ENCODE assay signal across 10 cellular contexts in the genomic region with DNA sequence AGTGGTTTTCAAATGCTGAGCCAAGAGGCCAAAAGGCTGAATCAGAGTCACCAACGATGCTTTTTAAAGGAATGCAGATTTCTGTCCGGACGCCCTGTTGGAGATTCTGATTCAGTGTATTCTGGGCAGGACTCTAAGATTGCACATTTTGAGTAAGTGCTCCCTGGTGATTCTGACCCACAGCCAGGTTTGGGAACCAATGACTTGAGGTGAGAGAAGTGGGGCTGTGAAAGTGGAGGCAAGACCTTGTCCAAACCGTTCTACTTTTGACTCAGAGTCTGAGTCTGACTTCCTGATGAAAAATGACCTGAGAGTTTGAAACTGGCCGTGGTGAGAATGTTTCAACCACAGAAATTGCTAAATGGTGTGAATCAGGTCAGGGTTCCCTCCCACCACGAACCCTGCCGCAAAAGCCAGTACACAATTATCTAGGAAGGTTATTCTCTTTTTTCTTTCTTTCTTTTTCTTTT.
A peak's percentile ranks its signal among the peaks of the same experiment; 100 is the strongest.
DNase-seq lines count a peak whose midpoint lies in the region; ATAC-seq and TF ChIP-seq lines count a peak whose summit lies in the region.
"Had no signal": no experiment of that assay in that cellular context is flagged by ENCODE, and none has a peak within 500 bp of the region (broad histone marks: within the 10 kb centered on the region; RNA-seq: fewer than 3 reads in every experiment).

No MANE protein-coding gene starts in this region.

- H3T11ph ChIP-seq in H9 (ENCODE audit: low read length) = no peak overlapping the region

- WGBS in H9 (ENCODE audit: extremely low coverage, insufficient read length, low lambda C conversion rate) = no CpG with 5 or more reads among the region's 7 CpGs

- no peak overlapping the region for H3K4me2 ChIP-seq in H9 (ENCODE audit: insufficient read depth, insufficient read length, low read length)

- no peaks in the 10 kb centered on the region for H3K27me3 Mint-ChIP-seq in H9 (ENCODE audit: low read depth)

- H3K4ac ChIP-seq in H9 (ENCODE audit: low read depth, low read length) = no peak overlapping the region

- H4K8ac ChIP-seq in H9 (replicated peaks; ENCODE audit: insufficient read length, low read depth, low read length) = no peak overlapping the region

- H3K36me3 Mint-ChIP-seq in H9 (ENCODE audit: insufficient read depth in 1 of 3, low read depth in 3 of 3) = no peaks in the 10 kb centered on the region

- H3K27me3 ChIP-seq in H9 (ENCODE audit: insufficient read depth, low read length) = no peaks in the 10 kb centered on the region

- H3K9me3 Mint-ChIP-seq in H9 = no peaks in the 10 kb centered on the region
- H3K9me3 Mint-ChIP-seq: activated T-cell treated with anti-CD3 and anti-CD28 coated beads, Interleukin-2, amount 50 U/mL, for 4 hours had no signal

- H3K27ac ChIP-seq in coronary artery = peak overlapping the region in 1 of 2 donors; percentile 72
- no peak overlapping the region for H3K27ac ChIP-seq in H9 (ENCODE audit: insufficient read length, low read depth, low read length)
- H3K27ac ChIP-seq: skin epidermis had no signal

- TF ChIP-seq CTCF in coronary artery (IDR thresholded peaks at IDR 0.05) (no peak), H9 (conservative IDR thresholded peaks at IDR 0.05) (no peak)

- no peaks in the 10 kb centered on the region for H4K20me1 ChIP-seq in H9 (ENCODE audit: control insufficient read depth, insufficient read depth, insufficient read length)

- H2BK20ac ChIP-seq in H9 (ENCODE audit: low read depth, low read length, poor library complexity, severe bottlenecking) = no peak overlapping the region

- H3K56ac ChIP-seq in H9 (ENCODE audit: insufficient read length, low read depth, low read length) = no peak overlapping the region

- H3K4me1 Mint-ChIP-seq in H9 = no peaks in the 10 kb centered on the region

- H3K9ac ChIP-seq in H9 (ENCODE audit: extremely low read depth, insufficient read length, low read length) = no peak overlapping the region

- H3K14ac ChIP-seq in H9 (ENCODE audit: insufficient read depth, low read length) = no peak overlapping the region

- H2BK15ac ChIP-seq in H9 (ENCODE audit: low read depth, low read length) = no peak overlapping the region

- H3K23ac ChIP-seq in H9 (ENCODE audit: insufficient read length, low read depth, low read length) = no peak overlapping the region

- peak overlapping the region in 1 of 3 experiments; percentile 62; a peak in 1 of 7 replicates for H3K27ac Mint-ChIP-seq in H9

- H2BK12ac ChIP-seq in H9 (ENCODE audit: insufficient read length, low read depth, low read length) = no peak overlapping the region

- H3K4me1 ChIP-seq in H9 (ENCODE audit: insufficient read depth, low read length) = no peaks in the 10 kb centered on the region

- no peak overlapping the region for H4K5ac ChIP-seq in H9 (ENCODE audit: insufficient read length, low read depth, low read length)

- DNase-seq in A172 (ENCODE audit: low spot score) (peak; percentile 91), amniotic epithelial cell (ENCODE audit: low read depth) (peak; percentile 88), iPS-NIHi11 (ENCODE audit: low spot score) (no peak), hippocampal formation (lab: John Stamatoyannopoulos, UW) (no peak), coronary artery (ENCODE audit: low spot score) (no peak), H9 (no peak)
- DNase-seq: activated T-cell treated with anti-CD3 and anti-CD28 coated beads, Interleukin-2, amount 50 U/mL, for 4 hours had no signal

- H2BK120ac ChIP-seq in H9 (ENCODE audit: low read depth, low read length, poor library complexity, severe bottlenecking) = no peak overlapping the region

- H2AK5ac ChIP-seq in H9 (ENCODE audit: insufficient read length, low read length) = no peak overlapping the region

- no peak overlapping the region for H3K4me3 Mint-ChIP-seq in H9
- H3K4me3 Mint-ChIP-seq: activated T-cell treated with anti-CD3 and anti-CD28 coated beads, Interleukin-2, amount 50 U/mL, for 4 hours had no signal

- H3K79me2 ChIP-seq in H9 (ENCODE audit: insufficient read depth, low read length) = no peaks in the 10 kb centered on the region

- H4K91ac ChIP-seq in H9 (ENCODE audit: insufficient read length, low read depth, low read length) = no peak overlapping the region

- no peaks in the 10 kb centered on the region for H3K23me2 ChIP-seq in H9 (ENCODE audit: insufficient read length, low read depth, low read length, poor library complexity, severe bottlenecking)

- no peak overlapping the region for H2BK5ac ChIP-seq in H9 (ENCODE audit: insufficient read length, low read length)

- no peak overlapping the region for H2AFZ ChIP-seq in H9 (ENCODE audit: low read length)

- ATAC-seq in GM19043 (IDR thresholded peaks at IDR 0.05; ENCODE audit: low read depth, unreplicated experiment) (peak; percentile 96), HG03097 (IDR thresholded peaks at IDR 0.05; ENCODE audit: low FRiP score, unreplicated experiment) (peak; percentile 96)

- H3K9me3 ChIP-seq in H9 (ENCODE audit: control insufficient read depth, low read depth, low read length) = no peaks in the 10 kb centered on the region

- H3K18ac ChIP-seq in H9 (ENCODE audit: insufficient read length, low read depth, low read length) = no peak overlapping the region

- H3K4me3 ChIP-seq in coronary artery = no peak overlapping the region
- H3K4me3 ChIP-seq: skin epidermis had no signal

- no peaks in the 10 kb centered on the region for H3K79me1 ChIP-seq in H9 (ENCODE audit: insufficient read depth, low read depth, low read length, poor library complexity, severe bottlenecking)

Comparison
In these comparisons a context has a peak if more than half of its experiments do, and no peak if none do; other contexts are left out.
1. DNase-seq: peak in A172 (single experiment) and amniotic epithelial cell (single experiment); none in iPS-NIHi11 (single experiment), hippocampal formation (0 of 2), coronary artery (single experiment) and H9 (single experiment).